ENCODE assay signal across 1 cellular context in the genomic region with DNA sequence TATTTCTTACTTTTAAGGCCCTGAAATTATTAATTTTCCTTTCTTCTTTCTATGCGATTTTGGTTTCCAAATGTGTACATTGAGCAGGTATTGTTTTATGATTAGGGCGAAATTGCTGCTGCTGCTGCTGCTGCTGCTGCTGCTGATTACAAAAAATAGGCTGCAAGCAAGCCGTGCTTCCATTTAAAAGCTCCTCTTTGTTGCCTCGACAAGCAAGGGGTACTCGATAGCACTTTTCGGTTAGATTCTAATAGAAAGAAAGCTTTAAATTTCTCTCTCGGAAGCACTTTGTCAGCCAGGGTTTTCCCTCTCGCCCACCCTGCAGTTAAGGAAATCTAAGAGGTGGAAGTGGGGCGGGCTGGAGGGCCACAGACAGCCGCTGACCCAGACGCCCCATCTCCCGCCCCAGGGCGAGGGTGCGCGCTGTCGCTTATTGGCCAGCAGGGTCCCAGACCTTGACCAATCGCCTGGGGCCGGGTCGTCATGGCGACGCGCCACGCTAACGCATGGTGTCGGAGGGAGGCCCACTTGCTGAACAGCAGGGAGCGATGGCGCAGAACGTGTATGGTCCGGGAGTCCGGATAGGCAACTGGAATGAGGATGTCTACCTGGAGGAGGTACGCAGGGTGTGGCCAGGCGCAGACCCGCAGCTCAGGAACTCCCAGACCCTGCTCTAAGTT.
A peak's percentile ranks its signal among the peaks of the same experiment; 100 is the strongest.
TF ChIP-seq lines count a peak whose summit lies in the region.

A gene with protein sequence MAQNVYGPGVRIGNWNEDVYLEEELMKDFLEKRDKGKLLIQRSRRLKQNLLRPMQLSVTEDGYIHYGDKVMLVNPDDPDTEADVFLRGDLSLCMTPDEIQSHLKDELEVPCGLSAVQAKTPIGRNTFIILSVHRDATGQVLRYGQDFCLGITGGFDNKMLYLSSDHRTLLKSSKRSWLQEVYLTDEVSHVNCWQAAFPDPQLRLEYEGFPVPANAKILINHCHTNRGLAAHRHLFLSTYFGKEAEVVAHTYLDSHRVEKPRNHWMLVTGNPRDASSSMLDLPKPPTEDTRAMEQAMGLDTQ (plus strand): TSS at position 489 of the 680 bp plus-strand sequence. CDS start 60 bp downstream, at position 549.

TF ChIP-seq in HepG2, 621 proteins besides CTCF, POLR2A, EP300 and RAD21 (continued from another document):
- TF ChIP-seq, protein P1, sequence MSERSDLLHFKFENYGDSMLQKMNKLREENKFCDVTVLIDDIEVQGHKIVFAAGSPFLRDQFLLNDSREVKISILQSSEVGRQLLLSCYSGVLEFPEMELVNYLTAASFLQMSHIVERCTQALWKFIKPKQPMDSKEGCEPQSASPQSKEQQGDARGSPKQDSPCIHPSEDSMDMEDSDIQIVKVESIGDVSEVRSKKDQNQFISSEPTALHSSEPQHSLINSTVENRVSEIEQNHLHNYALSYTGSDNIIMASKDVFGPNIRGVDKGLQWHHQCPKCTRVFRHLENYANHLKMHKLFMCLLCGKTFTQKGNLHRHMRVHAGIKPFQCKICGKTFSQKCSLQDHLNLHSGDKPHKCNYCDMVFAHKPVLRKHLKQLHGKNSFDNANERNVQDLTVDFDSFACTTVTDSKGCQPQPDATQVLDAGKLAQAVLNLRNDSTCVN (CRISPR knock-in tag; IDR thresholded peaks at IDR 0.05; ENCODE audit: borderline replicate concordance) = no peak
- TF ChIP-seq ZNF558 (CRISPR knock-in tag; IDR thresholded peaks at IDR 0.05; ENCODE audit: borderline replicate concordance) (no peak), ZNF12 (CRISPR knock-in tag; IDR thresholded peaks at IDR 0.05) (no peak), ZNF274 (CRISPR knock-in tag; IDR thresholded peaks at IDR 0.05) (no peak), RFX3 (CRISPR knock-in tag; IDR thresholded peaks at IDR 0.05) (peak; percentile 76), ZBTB20 (CRISPR knock-in tag; IDR thresholded peaks at IDR 0.05; ENCODE audit: borderline replicate concordance, low read depth) (no peak)
- TF ChIP-seq, protein P2, sequence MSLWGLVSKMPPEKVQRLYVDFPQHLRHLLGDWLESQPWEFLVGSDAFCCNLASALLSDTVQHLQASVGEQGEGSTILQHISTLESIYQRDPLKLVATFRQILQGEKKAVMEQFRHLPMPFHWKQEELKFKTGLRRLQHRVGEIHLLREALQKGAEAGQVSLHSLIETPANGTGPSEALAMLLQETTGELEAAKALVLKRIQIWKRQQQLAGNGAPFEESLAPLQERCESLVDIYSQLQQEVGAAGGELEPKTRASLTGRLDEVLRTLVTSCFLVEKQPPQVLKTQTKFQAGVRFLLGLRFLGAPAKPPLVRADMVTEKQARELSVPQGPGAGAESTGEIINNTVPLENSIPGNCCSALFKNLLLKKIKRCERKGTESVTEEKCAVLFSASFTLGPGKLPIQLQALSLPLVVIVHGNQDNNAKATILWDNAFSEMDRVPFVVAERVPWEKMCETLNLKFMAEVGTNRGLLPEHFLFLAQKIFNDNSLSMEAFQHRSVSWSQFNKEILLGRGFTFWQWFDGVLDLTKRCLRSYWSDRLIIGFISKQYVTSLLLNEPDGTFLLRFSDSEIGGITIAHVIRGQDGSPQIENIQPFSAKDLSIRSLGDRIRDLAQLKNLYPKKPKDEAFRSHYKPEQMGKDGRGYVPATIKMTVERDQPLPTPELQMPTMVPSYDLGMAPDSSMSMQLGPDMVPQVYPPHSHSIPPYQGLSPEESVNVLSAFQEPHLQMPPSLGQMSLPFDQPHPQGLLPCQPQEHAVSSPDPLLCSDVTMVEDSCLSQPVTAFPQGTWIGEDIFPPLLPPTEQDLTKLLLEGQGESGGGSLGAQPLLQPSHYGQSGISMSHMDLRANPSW (CRISPR knock-in tag; IDR thresholded peaks at IDR 0.05; ENCODE audit: borderline replicate concordance) = no peak
- TF ChIP-seq, protein P3, sequence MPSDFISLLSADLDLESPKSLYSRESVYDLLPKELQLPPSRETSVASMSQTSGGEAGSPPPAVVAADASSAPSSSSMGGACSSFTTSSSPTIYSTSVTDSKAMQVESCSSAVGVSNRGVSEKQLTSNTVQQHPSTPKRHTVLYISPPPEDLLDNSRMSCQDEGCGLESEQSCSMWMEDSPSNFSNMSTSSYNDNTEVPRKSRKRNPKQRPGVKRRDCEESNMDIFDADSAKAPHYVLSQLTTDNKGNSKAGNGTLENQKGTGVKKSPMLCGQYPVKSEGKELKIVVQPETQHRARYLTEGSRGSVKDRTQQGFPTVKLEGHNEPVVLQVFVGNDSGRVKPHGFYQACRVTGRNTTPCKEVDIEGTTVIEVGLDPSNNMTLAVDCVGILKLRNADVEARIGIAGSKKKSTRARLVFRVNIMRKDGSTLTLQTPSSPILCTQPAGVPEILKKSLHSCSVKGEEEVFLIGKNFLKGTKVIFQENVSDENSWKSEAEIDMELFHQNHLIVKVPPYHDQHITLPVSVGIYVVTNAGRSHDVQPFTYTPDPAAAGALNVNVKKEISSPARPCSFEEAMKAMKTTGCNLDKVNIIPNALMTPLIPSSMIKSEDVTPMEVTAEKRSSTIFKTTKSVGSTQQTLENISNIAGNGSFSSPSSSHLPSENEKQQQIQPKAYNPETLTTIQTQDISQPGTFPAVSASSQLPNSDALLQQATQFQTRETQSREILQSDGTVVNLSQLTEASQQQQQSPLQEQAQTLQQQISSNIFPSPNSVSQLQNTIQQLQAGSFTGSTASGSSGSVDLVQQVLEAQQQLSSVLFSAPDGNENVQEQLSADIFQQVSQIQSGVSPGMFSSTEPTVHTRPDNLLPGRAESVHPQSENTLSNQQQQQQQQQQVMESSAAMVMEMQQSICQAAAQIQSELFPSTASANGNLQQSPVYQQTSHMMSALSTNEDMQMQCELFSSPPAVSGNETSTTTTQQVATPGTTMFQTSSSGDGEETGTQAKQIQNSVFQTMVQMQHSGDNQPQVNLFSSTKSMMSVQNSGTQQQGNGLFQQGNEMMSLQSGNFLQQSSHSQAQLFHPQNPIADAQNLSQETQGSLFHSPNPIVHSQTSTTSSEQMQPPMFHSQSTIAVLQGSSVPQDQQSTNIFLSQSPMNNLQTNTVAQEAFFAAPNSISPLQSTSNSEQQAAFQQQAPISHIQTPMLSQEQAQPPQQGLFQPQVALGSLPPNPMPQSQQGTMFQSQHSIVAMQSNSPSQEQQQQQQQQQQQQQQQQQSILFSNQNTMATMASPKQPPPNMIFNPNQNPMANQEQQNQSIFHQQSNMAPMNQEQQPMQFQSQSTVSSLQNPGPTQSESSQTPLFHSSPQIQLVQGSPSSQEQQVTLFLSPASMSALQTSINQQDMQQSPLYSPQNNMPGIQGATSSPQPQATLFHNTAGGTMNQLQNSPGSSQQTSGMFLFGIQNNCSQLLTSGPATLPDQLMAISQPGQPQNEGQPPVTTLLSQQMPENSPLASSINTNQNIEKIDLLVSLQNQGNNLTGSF (CRISPR knock-in tag; IDR thresholded peaks at IDR 0.05) = no peak
